Comparison of ENCODE assay signal across 1 cellular context in genomic region chr9:109974143-109974917, GRCh38.
A peak's percentile ranks its signal among the peaks of the same experiment; 100 is the strongest.
TF ChIP-seq lines count a peak whose summit lies in the region.

No MANE protein-coding gene starts in this region.

TF ChIP-seq in GM12878, 131 proteins besides CTCF, POLR2A, EP300 and RAD21 (continued from another document):
- TF ChIP-seq PKNOX1 (IDR thresholded peaks at IDR 0.05), result peak; percentile 96
- TF ChIP-seq CUX1 (IDR thresholded peaks at IDR 0.05; ENCODE audit: insufficient replicate concordance, low read depth, low read length), result peak; percentile 83
- no peak for TF ChIP-seq CEBPB (IDR thresholded peaks at IDR 0.05; ENCODE audit: borderline replicate concordance in 1 of 2, low read depth in 2 of 2, low read length in 2 of 2)
- peak; percentile 98 for TF ChIP-seq TCF3 (IDR thresholded peaks at IDR 0.05; ENCODE audit: borderline replicate concordance, insufficient read depth, low read depth, low read length)
- TF ChIP-seq SKIL (IDR thresholded peaks at IDR 0.05; ENCODE audit: low read depth, poor library complexity, severe bottlenecking), result peak; percentile 98
- no peak for TF ChIP-seq LARP7 (IDR thresholded peaks at IDR 0.05)
- peak; percentile 96 for TF ChIP-seq MXI1 (IDR thresholded peaks at IDR 0.05; ENCODE audit: low read depth, low read length)
- peak; percentile 90 for TF ChIP-seq CBFB (IDR thresholded peaks at IDR 0.05; ENCODE audit: low read depth)
- no peak for TF ChIP-seq NFXL1 (IDR thresholded peaks at IDR 0.05; ENCODE audit: borderline replicate concordance)
- TF ChIP-seq ATF2 (IDR thresholded peaks at IDR 0.05; ENCODE audit: low read length), result no peak
- TF ChIP-seq SUPT20H (IDR thresholded peaks at IDR 0.05; ENCODE audit: borderline replicate concordance, control insufficient read depth, low read depth, low read length), result no peak
- TF ChIP-seq PBX3 (IDR thresholded peaks at IDR 0.05; ENCODE audit: insufficient replicate concordance, low read depth, low read length), result peak; percentile 90
- TF ChIP-seq IRF3 (IDR thresholded peaks at IDR 0.05), result no peak
- peak; percentile 96 for TF ChIP-seq PAX5 (IDR thresholded peaks at IDR 0.05; ENCODE audit: borderline replicate concordance, low read depth, low read length)
- peak; percentile 99 for TF ChIP-seq DPF2 (IDR thresholded peaks at IDR 0.05)
- TF ChIP-seq TARDBP (IDR thresholded peaks at IDR 0.05; ENCODE audit: borderline replicate concordance), result peak; percentile 42; the same call in 1 of the 2 replicates
- peak; percentile 100 for TF ChIP-seq BCL11A (IDR thresholded peaks at IDR 0.05; ENCODE audit: low read depth, low read length)
- peak; percentile 96 for TF ChIP-seq SPI1 (IDR thresholded peaks at IDR 0.05; ENCODE audit: borderline replicate concordance, insufficient read depth, low read depth, low read length)
- TF ChIP-seq CREM (IDR thresholded peaks at IDR 0.05; ENCODE audit: low read depth), result peak; percentile 97
- peak; percentile 94 for TF ChIP-seq ATF7 (IDR thresholded peaks at IDR 0.05; ENCODE audit: low read depth)
- no peak for TF ChIP-seq KAT2A (conservative IDR thresholded peaks at IDR 0.05; ENCODE audit: control insufficient read depth, low read depth, low read length)
- peak in 1 of 2 experiments; percentile 84; a peak in 2 of 4 replicates for TF ChIP-seq SRF (IDR thresholded peaks at IDR 0.05; ENCODE audit: low read depth in 2 of 2, low read length in 2 of 2)
- TF ChIP-seq USF1 (IDR thresholded peaks at IDR 0.05; ENCODE audit: borderline replicate concordance, extremely low read length, insufficient read depth, low read depth, low read length), result peak; percentile 31
- TF ChIP-seq TCF12 (IDR thresholded peaks at IDR 0.05; ENCODE audit: low read depth, low read length), result peak; percentile 94
- TF ChIP-seq IRF4 (IDR thresholded peaks at IDR 0.05; ENCODE audit: low read depth, low read length), result peak; percentile 99
- TF ChIP-seq RELA (IDR thresholded peaks at IDR 0.05; ENCODE audit: borderline replicate concordance, partially characterized antibody), result peak; percentile 98
- peak; percentile 92; the same call in 2 of the 3 replicates for TF ChIP-seq POU2F2 (IDR thresholded peaks at IDR 0.05; ENCODE audit: borderline replicate concordance, low read depth, low read length)
- peak in 1 of 2 experiments; percentile 71; a peak in 1 of 3 replicates for TF ChIP-seq EGR1 (IDR thresholded peaks at IDR 0.05; ENCODE audit: borderline replicate concordance in 1 of 2, low read depth in 2 of 2, low read length in 2 of 2)
- peak; percentile 86 to 95 for TF ChIP-seq BHLHE40 (IDR thresholded peaks at IDR 0.05; ENCODE audit: borderline replicate concordance in 1 of 2, low read depth in 2 of 2, low read length in 1 of 2)
- TF ChIP-seq JUND (IDR thresholded peaks at IDR 0.05; ENCODE audit: low read depth, low read length), result peak; percentile 93
- peak; percentile 90 for TF ChIP-seq MLLT1 (IDR thresholded peaks at IDR 0.05)
- peak; percentile 33 for TF ChIP-seq SIX5 (IDR thresholded peaks at IDR 0.05; ENCODE audit: low read depth, low read length, severe bottlenecking)
- peak; percentile 36; the same call in 1 of the 2 replicates for TF ChIP-seq ZNF207 (IDR thresholded peaks at IDR 0.05; ENCODE audit: borderline replicate concordance)
- peak; percentile 97 for TF ChIP-seq EED (IDR thresholded peaks at IDR 0.05; ENCODE audit: low read depth)
- TF ChIP-seq MTA2 (IDR thresholded peaks at IDR 0.05; ENCODE audit: low read depth), result peak; percentile 97
- peak; percentile 100 for TF ChIP-seq JUNB (IDR thresholded peaks at IDR 0.05)
- TF ChIP-seq NFYA (IDR thresholded peaks at IDR 0.05; ENCODE audit: borderline replicate concordance, low read depth, low read length), result no peak
- peak; percentile 91 for TF ChIP-seq CHD2 (IDR thresholded peaks at IDR 0.05; ENCODE audit: borderline replicate concordance, low read depth, low read length)
- no peak for TF ChIP-seq ZZZ3 (IDR thresholded peaks at IDR 0.05; ENCODE audit: control insufficient read depth, insufficient read length, low read depth)
- TF ChIP-seq CEBPZ (IDR thresholded peaks at IDR 0.05; ENCODE audit: low read depth, low read length), result no peak
- TF ChIP-seq RB1 (IDR thresholded peaks at IDR 0.05; ENCODE audit: borderline replicate concordance), result 0 out of 2 replicates have a peak, but pooled peaks have one; percentile 28
